Comparison of ENCODE assay signal across 24 cellular contexts in the genomic region with DNA sequence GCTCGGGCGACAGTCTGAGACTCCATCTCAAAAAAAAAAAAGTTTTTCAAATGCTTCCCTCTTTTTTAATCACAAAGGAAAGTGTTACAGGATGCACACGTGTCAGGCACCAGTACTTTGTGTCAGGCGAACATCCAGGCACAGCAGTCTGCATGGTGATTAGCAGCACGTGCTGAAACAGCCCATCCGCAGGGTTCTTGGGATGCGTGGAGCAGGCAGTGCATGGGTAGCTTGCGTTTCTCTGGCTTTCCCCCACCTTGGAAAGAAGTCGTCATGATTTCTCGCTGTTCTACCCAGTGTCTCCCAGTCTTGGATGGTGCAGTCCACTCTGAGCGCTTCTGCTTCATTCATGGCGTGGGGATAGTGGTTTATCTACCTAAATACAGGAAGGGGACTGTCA.
"Had no signal": no experiment of that assay in that cellular context is flagged by ENCODE, and none has a peak within 500 bp of the region (broad histone marks: within the 10 kb centered on the region; RNA-seq: fewer than 3 reads in every experiment).

No MANE protein-coding gene starts in this region.

- H3K27me3 ChIP-seq: dorsolateral prefrontal cortex, esophagus squamous epithelium, gastrocnemius medialis, heart right ventricle, left lung had no signal

- H3K4me1 ChIP-seq: esophagus squamous epithelium, gastrocnemius medialis, heart right ventricle, left lung, lower lobe of right lung had no signal

- DNase-seq: dermis blood vessel endothelial cell; effector CD8-positive, alpha-beta T cell; effector memory CD8-positive, alpha-beta T cell; endodermal cell; erythroblast; esophagus squamous epithelium; foreskin fibroblast; foreskin melanocyte; gastrocnemius medialis; glutamatergic neuron; head of caudate nucleus; heart right ventricle; hippocampal formation; left cardiac atrium; left lung; left ventricle myocardium superior; lower lobe of right lung; mesenchymal stem cell; midbrain; naive thymus-derived CD4-positive, alpha-beta T cell had no signal

- ATAC-seq: effector memory CD8-positive, alpha-beta T cell; esophagus mucosa; gastrocnemius medialis; heart right ventricle; left cardiac atrium; left lung; left ventricle myocardium superior; lower lobe of right lung; naive thymus-derived CD4-positive, alpha-beta T cell had no signal

- H3K4me3 ChIP-seq: coronary artery, esophagus squamous epithelium, gastrocnemius medialis, heart right ventricle, left lung, lower lobe of right lung had no signal

- H3K27ac ChIP-seq: coronary artery, epithelial cell of prostate, esophagus squamous epithelium, gastrocnemius medialis, heart right ventricle, left lung, lower lobe of right lung had no signal

- H3K9me3 ChIP-seq: esophagus squamous epithelium, gastrocnemius medialis, heart right ventricle, left lung, lower lobe of right lung had no signal
